15 cellular contexts compared by ENCODE assay signal in genomic region chr6:109507490-109508072, GRCh38. TPM values are rescaled to one million over a fixed set of nuclear protein-coding genes. Genes with fewer than 3 reads are reported as not detected.
DNase-seq lines count a peak whose midpoint lies in the region; ATAC-seq and TF ChIP-seq lines count a peak whose summit lies in the region.
"Had no signal": no experiment of that assay in that cellular context is flagged by ENCODE, and none has a peak within 500 bp of the region (broad histone marks: within the 10 kb centered on the region; RNA-seq: fewer than 3 reads in every experiment).

No MANE protein-coding gene starts in this region.

- H3K79me1 ChIP-seq in neuronal stem cell (ENCODE audit: low read depth, low read length): no peaks in the 10 kb centered on the region

- H3K4me2 ChIP-seq in GM23338 (peak overlapping the region; percentile 25; the same call in 1 of the 2 replicates), neuronal stem cell (ENCODE audit: insufficient read depth, low read length, poor library complexity, severe bottlenecking) (no peak overlapping the region)
- H3K4me2 ChIP-seq: A549; BLaER1 treated with 17β-estradiol and CSF1 and Interleukin-3, amounts not matched to agents 10 nM and 100 nM had no signal

- H3K23ac ChIP-seq in neuronal stem cell (ENCODE audit: low read depth, low read length, poor library complexity): no peak overlapping the region

- no peak overlapping the region for H2BK120ac ChIP-seq in neuronal stem cell (ENCODE audit: low read depth, low read length)

- H3K27me3 ChIP-seq in GM23338 (ENCODE audit: insufficient read depth) (no peaks in the 10 kb centered on the region), neuronal stem cell (ENCODE audit: control insufficient read depth in 3 of 3, insufficient read depth in 3 of 3, low read depth in 1 of 3, low read length in 3 of 3) (peaks cover 0 to 4% (median 0%) of the 10 kb centered on the region in 3 experiments)
- H3K27me3 ChIP-seq in CD8-positive, alpha-beta memory T cell (ENCODE audit: insufficient read depth, low read length, poor library complexity, severe bottlenecking): no peaks in the 10 kb centered on the region
- H3K27me3 ChIP-seq: BLaER1 treated with 17β-estradiol and CSF1 and Interleukin-3, amounts not matched to agents 10 nM and 100 nM had no signal

- H3K27ac Mint-ChIP-seq in GM23338: no peak overlapping the region
- H3K27ac Mint-ChIP-seq in CD8-positive, alpha-beta memory T cell: peak overlapping the region in 1 of 8 donors; percentile 28

- H4K91ac ChIP-seq in neuronal stem cell (ENCODE audit: low read depth, low read length, poor library complexity): no peak overlapping the region

- no CpG with 5 or more reads among the region's 4 CpGs for WGBS in neuronal stem cell (ENCODE audit: extremely low coverage in 2 of 2, insufficient read length in 2 of 2, insufficient replicate concordance in 1 of 2), 2 donors

- H2AK5ac ChIP-seq in neuronal stem cell (ENCODE audit: low read depth, low read length): no peak overlapping the region

- H3K4me1 ChIP-seq in GM23338 (ENCODE audit: insufficient read depth): no peaks in the 10 kb centered on the region; the same call in 1 of the 2 replicates
- H3K4me1 ChIP-seq in neuronal stem cell (ENCODE audit: control insufficient read depth in 2 of 2, insufficient read depth in 1 of 2, low read depth in 1 of 2, low read length in 2 of 2): peaks cover 0 to 6% of the 10 kb centered on the region in 2 donors
- no peaks in the 10 kb centered on the region for H3K4me1 ChIP-seq in CD8-positive, alpha-beta memory T cell (ENCODE audit: insufficient read depth, low read length)
- H3K4me1 ChIP-seq: A549 had no signal

- peaks cover 0 to 5% of the 10 kb centered on the region in 2 donors for H3K9me3 ChIP-seq in neuronal stem cell (replicated peaks in 1 of 2; ENCODE audit: control insufficient read depth in 2 of 2, insufficient read depth in 1 of 2, low read depth in 1 of 2, low read length in 2 of 2)
- H3K9me3 ChIP-seq in CD8-positive, alpha-beta memory T cell (ENCODE audit: low read length): no peaks in the 10 kb centered on the region
- H3K9me3 ChIP-seq: A549 had no signal

- H2BK12ac ChIP-seq in neuronal stem cell (ENCODE audit: low read length): no peak overlapping the region

- H3K27me3 Mint-ChIP-seq in GM23338 (ENCODE audit: insufficient read depth, low read depth, poor library complexity): peaks cover 10% of the 10 kb centered on the region
- peaks cover 0 to 5% of the 10 kb centered on the region in 2 donors for H3K27me3 Mint-ChIP-seq in CD8-positive, alpha-beta memory T cell

- TF ChIP-seq CTCF in GM23338 (conservative IDR thresholded peaks at IDR 0.05; ENCODE audit: low read depth in 2 of 2): no peak

- peak overlapping the region; percentile 49; the same call in 1 of the 2 replicates for H2AFZ ChIP-seq in GM23338
- H2AFZ ChIP-seq in neuronal stem cell (ENCODE audit: low read length): no peak overlapping the region

- no peaks in the 10 kb centered on the region for H3K79me2 ChIP-seq in GM23338 (replicated peaks; ENCODE audit: insufficient read depth)

- H3K14ac ChIP-seq in neuronal stem cell (ENCODE audit: low read length): no peak overlapping the region

- H3K9me2 ChIP-seq in GM23338 (ENCODE audit: insufficient read depth): no peaks in the 10 kb centered on the region; the same call in 1 of the 2 replicates

- H2BK5ac ChIP-seq in neuronal stem cell (ENCODE audit: low read length): no peak overlapping the region

- peaks cover 28% of the 10 kb centered on the region for H3K36me3 Mint-ChIP-seq in GM23338 (ENCODE audit: low read depth)
- H3K36me3 Mint-ChIP-seq in CD8-positive, alpha-beta memory T cell: peaks cover 0 to 2% (median 0%) of the 10 kb centered on the region in 3 donors

- ATAC-seq in GM23338 (no peak), GM18868 (IDR thresholded peaks at IDR 0.05; ENCODE audit: unreplicated experiment) (no peak)
- ATAC-seq: A549, Panc1 had no signal

- no peaks in the 10 kb centered on the region for H4K20me1 ChIP-seq in GM23338 (replicated peaks; ENCODE audit: insufficient read depth)
- H4K20me1 ChIP-seq: BLaER1 treated with 17β-estradiol and CSF1 and Interleukin-3, amounts not matched to agents 10 nM and 100 nM had no signal

- POLR2A ChIA-PET in CD8-positive, alpha-beta memory T cell (lab: Charles Lee): no interaction called here

- no peak overlapping the region for H2BK15ac ChIP-seq in neuronal stem cell (ENCODE audit: low read length)

- CTCF ChIA-PET in CD8-positive, alpha-beta memory T cell (lab: Charles Lee): no interaction called here

- H3K27ac ChIP-seq in GM23338 (ENCODE audit: low read depth) (peak overlapping the region; percentile 67; the same call in 1 of the 2 replicates), neuronal stem cell (replicated peaks; ENCODE audit: low read length) (peak overlapping the region; percentile 16)
- H3K27ac ChIP-seq in CD8-positive, alpha-beta memory T cell (ENCODE audit: low read depth, low read length): no peak overlapping the region
- H3K27ac ChIP-seq: A549; BLaER1 treated with 17β-estradiol and CSF1 and Interleukin-3, amounts not matched to agents 10 nM and 100 nM had no signal

- H4K8ac ChIP-seq in neuronal stem cell (ENCODE audit: low read depth, low read length): no peak overlapping the region

- H3K4me3 ChIP-seq in GM23338 (no peak overlapping the region), neuronal stem cell (ENCODE audit: low read length in 2 of 2) (no peak overlapping the region)
- no peak overlapping the region for H3K4me3 ChIP-seq in CD8-positive, alpha-beta memory T cell (ENCODE audit: low read length)
- H3K4me3 ChIP-seq: A549; BLaER1 treated with 17β-estradiol and CSF1 and Interleukin-3, amounts not matched to agents 10 nM and 100 nM had no signal

- H3K9me3 Mint-ChIP-seq in GM23338: peaks cover 35% of the 10 kb centered on the region
- no peaks in the 10 kb centered on the region for H3K9me3 Mint-ChIP-seq in CD8-positive, alpha-beta memory T cell

- H3K4me1 Mint-ChIP-seq in GM23338: peaks cover 28% of the 10 kb centered on the region
- no peaks in the 10 kb centered on the region for H3K4me1 Mint-ChIP-seq in CD8-positive, alpha-beta memory T cell

- no peak overlapping the region for H3K4me3 Mint-ChIP-seq in GM23338
- H3K4me3 Mint-ChIP-seq in CD8-positive, alpha-beta memory T cell: no peak overlapping the region

- no peak overlapping the region for H3K4ac ChIP-seq in neuronal stem cell (ENCODE audit: low read length)

- H3K36me3 ChIP-seq in GM23338 (ENCODE audit: insufficient read depth) (peaks cover 4% of the 10 kb centered on the region; the same call in 1 of the 2 replicates), neuronal stem cell (replicated peaks in 1 of 2; ENCODE audit: control insufficient read depth in 2 of 2, insufficient read depth in 2 of 2, low read length in 2 of 2) (no peaks in the 10 kb centered on the region)
- H3K36me3 ChIP-seq in CD8-positive, alpha-beta memory T cell (ENCODE audit: insufficient read depth, low read length): no peaks in the 10 kb centered on the region

- H3K18ac ChIP-seq in neuronal stem cell (ENCODE audit: low read length): no peak overlapping the region

- no peak for DNase-seq in GM23338 (ENCODE audit: low spot score)
- DNase-seq in NCI-H774 (lab: John Stamatoyannopoulos, UW): peak; percentile 20
- peak; percentile 59 for DNase-seq in brain pericyte (ENCODE audit: low read depth, low spot score)
- DNase-seq in neuronal stem cell (ENCODE audit: low spot score): no peak
- DNase-seq in CD8-positive, alpha-beta memory T cell: no peak
- no peak for DNase-seq in activated naive CD4-positive, alpha-beta T cell treated with anti-CD3 and anti-CD28 coated beads, Interleukin-2, amount 50 U/mL, for 16 hours
- DNase-seq in NCI-H187 (lab: John Stamatoyannopoulos, UW): no peak
- DNase-seq: GF-D8, NCI-H1930, NCI-H2171 treated with DMSO at 0.1 percent for 48 hours, NCI-H748 treated with DMSO at 0.1 percent for 48 hours had no signal

- no peaks in the 10 kb centered on the region for H3F3A ChIP-seq in GM23338 (replicated peaks; ENCODE audit: low read depth)

- H3K9ac ChIP-seq in neuronal stem cell (ENCODE audit: low read depth, low read length, poor library complexity): no peak overlapping the region
- H3K9ac ChIP-seq: BLaER1 treated with 17β-estradiol and CSF1 and Interleukin-3, amounts not matched to agents 10 nM and 100 nM had no signal

TF ChIP-seq in GM23338, 12 proteins besides CTCF, POLR2A, EP300 and RAD21 (continues in another document):
- TF ChIP-seq POLR2AphosphoS5 (IDR thresholded peaks at IDR 0.05; ENCODE audit: low read depth) (no peak), ZNF114 (CRISPR knock-in tag; IDR thresholded peaks at IDR 0.05) (no peak), EZH2 (IDR thresholded peaks at IDR 0.05; ENCODE audit: low read depth, unreplicated experiment) (no peak), EZH2phosphoT487 (IDR thresholded peaks at IDR 0.05; ENCODE audit: unreplicated experiment) (no peak), CREB1 (CRISPR knock-in tag; IDR thresholded peaks at IDR 0.05; ENCODE audit: low read depth) (no peak), ZNF331 (CRISPR knock-in tag; IDR thresholded peaks at IDR 0.05; ENCODE audit: low read depth) (no peak)

RNA-seq across cellular contexts. Expression of gene ZBTB24, which starts 24.6 kb away (rescaled TPM):
- 22.0 and 26.6 TPM in 2 replicates for total RNA-seq in GM23338 (2014; rRNA removed; shearing (Covaris generic))
- polyA plus RNA-seq in GM23338 (2016; fragmentation: Nextera tagmentation; extraction: Ambion mirVana): 7.2 and 7.9 TPM in 2 replicates
- polyA plus RNA-seq in neuronal stem cell (2013, experiment 1 of 2): 5.3 TPM
- polyA plus RNA-seq in neuronal stem cell (2013, experiment 2 of 2): 5.3 TPM
- total RNA-seq in CD8-positive, alpha-beta memory T cell: 10 to 100 TPM; 19.5 to 19.9 TPM
- 7.5 TPM for polyA plus RNA-seq in CD8-positive, alpha-beta memory T cell

RNA-seq across cellular contexts. Expression of gene MICAL1, which starts 52.0 kb away (rescaled TPM):
- 77.8 TPM in 2 replicates for total RNA-seq in GM23338 (2014; rRNA removed; shearing (Covaris generic))
- 23.7 and 27.8 TPM in 2 replicates for polyA plus RNA-seq in GM23338 (2016; fragmentation: Nextera tagmentation; extraction: Ambion mirVana)
- polyA plus RNA-seq in neuronal stem cell (2013, experiment 1 of 2): 43.9 TPM
- polyA plus RNA-seq in neuronal stem cell (2013, experiment 2 of 2): 41.6 TPM
- 10 to 100 TPM; 33.2 to 34.7 TPM for total RNA-seq in CD8-positive, alpha-beta memory T cell
- polyA plus RNA-seq in CD8-positive, alpha-beta memory T cell: 18.8 TPM

Comparison
In these comparisons a context has a peak if more than half of its experiments do, and no peak if none do; other contexts are left out.
1. DNase-seq: peak in NCI-H774 (single experiment) and brain pericyte (single experiment); none in GM23338 (single experiment), neuronal stem cell (single experiment), CD8-positive, alpha-beta memory T cell (0 of 5), activated naive CD4-positive, alpha-beta T cell treated with anti-CD3 and anti-CD28 coated beads, Interleukin-2, amount 50 U/mL, for 16 hours (single experiment) and NCI-H187 (0 of 2).